ENCODE assay signal across 8 cellular contexts in the genomic region with DNA sequence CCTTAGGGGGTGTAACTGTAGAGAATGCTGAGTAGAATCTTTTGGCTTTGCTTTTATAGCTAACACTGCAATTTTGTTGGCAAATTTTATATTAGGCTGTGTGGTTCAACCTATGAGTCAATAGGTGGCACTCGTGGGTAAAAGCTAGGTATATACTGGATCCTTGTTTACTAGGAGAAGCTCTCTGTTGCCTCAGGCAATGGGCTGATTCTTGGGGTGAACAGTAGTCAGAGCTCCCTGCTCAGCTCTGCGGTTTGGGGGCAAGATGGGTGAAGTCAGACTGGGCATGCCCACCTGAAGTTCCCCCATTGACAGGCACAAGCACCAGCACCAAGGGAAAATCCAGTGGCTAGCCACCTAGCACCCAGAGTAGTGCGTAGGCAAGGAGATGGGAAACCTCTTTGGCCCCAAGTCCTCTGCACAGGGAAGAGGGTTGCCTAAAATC.
A peak's percentile ranks its signal among the peaks of the same experiment; 100 is the strongest.
DNase-seq lines count a peak whose midpoint lies in the region; ATAC-seq and TF ChIP-seq lines count a peak whose summit lies in the region.

No MANE protein-coding gene starts in this region.

- no peaks in the 10 kb centered on the region for H3K36me3 ChIP-seq in A673 (ENCODE audit: insufficient read depth, low read length, poor library complexity, severe bottlenecking)
- no peaks in the 10 kb centered on the region for H3K36me3 ChIP-seq in mammary epithelial cell (ENCODE audit: insufficient read depth, low read length)

- H3K9me3 ChIP-seq in A673 (ENCODE audit: low read depth, low read length, poor library complexity, severe bottlenecking) (no peaks in the 10 kb centered on the region), mammary epithelial cell (replicated peaks; ENCODE audit: insufficient read depth, low read length) (no peaks in the 10 kb centered on the region)

- peak; percentile 76 for ATAC-seq in GM21423 (IDR thresholded peaks at IDR 0.05; ENCODE audit: unreplicated experiment)
- no peak for ATAC-seq in HG03196 (IDR thresholded peaks at IDR 0.05; ENCODE audit: unreplicated experiment)
- no peak for ATAC-seq in GM18861 (IDR thresholded peaks at IDR 0.05; ENCODE audit: unreplicated experiment)

- no peak overlapping the region for H3K4me2 ChIP-seq in mammary epithelial cell (ENCODE audit: insufficient read depth, low read depth, low read length)

- POLR2A ChIA-PET in A673 (lab: Charles Lee; ENCODE audit: low non-redundant PET): interaction anchor here (0.5 to 0.6 kb wide), 2 partner anchors 710 to 739 kb away, joined by 3 to 5 read pairs; no protein-coding TSS in a partner anchor

- 26% methylated on average over 3 of the region's 3 CpGs for WGBS in mammary epithelial cell (ENCODE audit: low coverage, missing lambda C conversion rate)

- BruUV-seq in A673 (replicated peaks; lab: Mats Ljungman, UMichigan): no TSS peak
- no TSS peak for BruUV-seq in mammary epithelial cell (replicated peaks; lab: Mats Ljungman, UMichigan)

- no peak overlapping the region for H2AFZ ChIP-seq in mammary epithelial cell (ENCODE audit: low read depth, low read length)

- H3K27ac ChIP-seq in A673 (ENCODE audit: low read depth, low read length, poor library complexity, severe bottlenecking): no peak overlapping the region
- H3K27ac ChIP-seq in mammary epithelial cell (ENCODE audit: insufficient read depth, low read depth, low read length): no peak overlapping the region

- CTCF ChIA-PET in A673 (lab: Charles Lee): interaction anchor here (0.6 to 1.8 kb wide), 6 partner anchors 10 to 258 kb away, joined by 3 to 21 read pairs (median 4); no protein-coding TSS in a partner anchor
- CTCF ChIA-PET in mammary epithelial cell (lab: Charles Lee; ENCODE audit: low non-redundant PET): no interaction called here

- no peaks in the 10 kb centered on the region for H4K20me1 ChIP-seq in mammary epithelial cell (ENCODE audit: insufficient read depth, low read length)

- H3K4me3 ChIP-seq in A673 (ENCODE audit: low read depth, low read length, poor library complexity, severe bottlenecking) (no peak overlapping the region), mammary epithelial cell (replicated peaks in 1 of 3; ENCODE audit: insufficient read depth in 1 of 3, low read depth in 2 of 3, low read length in 3 of 3) (no peak overlapping the region)

- H3K4me1 ChIP-seq in A673 (ENCODE audit: insufficient read depth, low read length, poor library complexity, severe bottlenecking) (no peaks in the 10 kb centered on the region), mammary epithelial cell (ENCODE audit: insufficient read depth, low read length) (no peaks in the 10 kb centered on the region)

- dilution Hi-C loops in mammary epithelial cell (cut with HindIII; ENCODE audit: low sequenced_read_pairs): loop anchor here (10.0 kb wide), 1 partner anchor 70 kb away; no protein-coding TSS in a partner anchor

- intact Hi-C loops in A673 (cut with micrococcal nuclease; ENCODE audit: unreplicated experiment) (loop anchor here (2.0 to 10.0 kb wide), 2 partner anchors 200 to 1190 kb away; no protein-coding TSS in a partner anchor), mammary epithelial cell (cut with micrococcal nuclease) (loop anchor here (2.0 kb wide), 1 partner anchor 200 kb away; no protein-coding TSS in a partner anchor)

- DNase-seq in A673 (ENCODE audit: low spot score) (peak; percentile 45), Kasumi-1 (lab: John Stamatoyannopoulos, UW) (peak; percentile 18 to 33), mammary epithelial cell (peak; percentile 4), glomerular visceral epithelial cell (ENCODE audit: extremely low spot score) (no peak)
- DNase-seq in effector CD4-positive, alpha-beta T cell: no peak

- H3K9ac ChIP-seq in mammary epithelial cell (ENCODE audit: insufficient read depth, low read length): no peak overlapping the region

- TF ChIP-seq CTCF in A673 (conservative IDR thresholded peaks at IDR 0.05; ENCODE audit: low read depth, low read length) (peak; percentile 73), mammary epithelial cell (conservative IDR thresholded peaks at IDR 0.05 in 1 of 2, IDR thresholded peaks at IDR 0.05 in 1 of 2; ENCODE audit: extremely low read depth in 1 of 2, insufficient read depth in 1 of 2, low read depth in 1 of 2, low read length in 2 of 2) (peak; percentile 34 to 57)

- H3K27me3 ChIP-seq in A673 (replicated peaks; ENCODE audit: insufficient read depth, low read depth, low read length, poor library complexity): no peaks in the 10 kb centered on the region
- H3K27me3 ChIP-seq in mammary epithelial cell (ENCODE audit: insufficient read depth, low read length): no peaks in the 10 kb centered on the region

- in situ Hi-C loops in mammary epithelial cell (cut with MboI; ENCODE audit: low sequenced_read_pairs in 2 of 2): no loop called here

- H3K79me2 ChIP-seq in mammary epithelial cell (ENCODE audit: insufficient read depth, low read length): no peaks in the 10 kb centered on the region

Comparison
In these comparisons a context has a peak if more than half of its experiments do, and no peak if none do; other contexts are left out.
1. DNase-seq: peak in A673 (single experiment), Kasumi-1 (2 of 2) and mammary epithelial cell (single experiment); none in glomerular visceral epithelial cell (single experiment) and effector CD4-positive, alpha-beta T cell (single experiment).